8 cellular contexts compared by ENCODE assay signal in genomic region chr14:36320210-36321003, GRCh38. TPM values are rescaled to one million over a fixed set of nuclear protein-coding genes. Genes with fewer than 3 reads are reported as not detected.
DNase-seq lines count a peak whose midpoint lies in the region; TF ChIP-seq lines count a peak whose summit lies in the region.

TSS of gene MBIP (minus strand) at chr14:36320637. CDS start at chr14:36320588, 49 bp downstream.

- H3K27me3 Mint-ChIP-seq in H9 (ENCODE audit: low read depth) = peaks cover 20% of the 10 kb centered on the region

- peak within 1 kb of the TSS; percentile 91 to 94 for H3K4me3 Mint-ChIP-seq in H9

- no CpG with 5 or more reads among the region's 34 CpGs for WGBS in H9 (ENCODE audit: extremely low coverage, insufficient read length, low lambda C conversion rate)
- 2 to 4% (median 2%) methylated on average over 31 to 34 of the region's 34 CpGs for WGBS in stomach, 5 donors

- H3K9me3 Mint-ChIP-seq in H9 = peaks cover 0 to 4% of the 10 kb centered on the region in 2 experiments; a peak in 2 of 5 replicates

- TF ChIP-seq CTCF in H9 (conservative IDR thresholded peaks at IDR 0.05) (no peak), fibroblast of villous mesenchyme (IDR thresholded peaks at IDR 0.05; ENCODE audit: insufficient read depth, low read depth, low read length) (no peak), neural cell (IDR thresholded peaks at IDR 0.05; ENCODE audit: poor library complexity, severe bottlenecking) (no peak), stomach (IDR thresholded peaks at IDR 0.05) (no peak)

- no peak within 1 kb of the TSS for H4K5ac ChIP-seq in H9 (ENCODE audit: insufficient read length, low read depth, low read length)

- H3F3A ChIP-seq in neural cell (ENCODE audit: insufficient read depth, low read length, poor library complexity, severe bottlenecking) = no peaks in the 10 kb centered on the region

- H2BK5ac ChIP-seq in H9 (ENCODE audit: insufficient read length, low read length) = peak within 1 kb of the TSS; percentile 24

- no peak within 1 kb of the TSS for H2BK20ac ChIP-seq in H9 (ENCODE audit: low read depth, low read length, poor library complexity, severe bottlenecking)

- no peaks in the 10 kb centered on the region for H3K36me3 Mint-ChIP-seq in H9 (ENCODE audit: insufficient read depth in 1 of 3, low read depth in 3 of 3)

- no peak within 1 kb of the TSS for H2BK15ac ChIP-seq in H9 (ENCODE audit: low read depth, low read length)

- H3K9ac ChIP-seq in H9 (ENCODE audit: extremely low read depth, insufficient read length, low read length) (peak within 1 kb of the TSS; percentile 94), neural cell (ENCODE audit: low read length) (peak within 1 kb of the TSS; percentile 92)

- no peaks in the 10 kb centered on the region; the same call in 1 of the 2 replicates for H3K36me3 ChIP-seq in MG63
- H3K36me3 ChIP-seq in neural cell (ENCODE audit: insufficient read depth, low read length) = no peaks in the 10 kb centered on the region
- H3K36me3 ChIP-seq in stomach = no peaks in the 10 kb centered on the region

- H3K79me2 ChIP-seq in H9 (ENCODE audit: insufficient read depth, low read length) (peaks cover 6% of the 10 kb centered on the region; the same call in 1 of the 2 replicates), neural cell (replicated peaks; ENCODE audit: insufficient read depth, low read length) (peaks cover 44% of the 10 kb centered on the region)

- H2BK12ac ChIP-seq in H9 (ENCODE audit: insufficient read length, low read depth, low read length) = no peak within 1 kb of the TSS

- no peaks in the 10 kb centered on the region for H3K9me2 ChIP-seq in neural cell (ENCODE audit: insufficient read depth, low read length)

- peaks cover 15 to 29% of the 10 kb centered on the region in 2 experiments for H3K4me1 Mint-ChIP-seq in H9

- peaks cover 3% of the 10 kb centered on the region for H3K23me2 ChIP-seq in H9 (ENCODE audit: insufficient read length, low read depth, low read length, poor library complexity, severe bottlenecking)

- no peak within 1 kb of the TSS for H3K23ac ChIP-seq in H9 (ENCODE audit: insufficient read length, low read depth, low read length)

- H2BK120ac ChIP-seq in H9 (ENCODE audit: low read depth, low read length, poor library complexity, severe bottlenecking) = no peak within 1 kb of the TSS

- DNase-seq in EL (peak; percentile 96), H9 (peak; percentile 95), MG63 (peak; percentile 88), SHP77 treated with DMSO at 0.1 percent for 48 hours (lab: John Stamatoyannopoulos, UW) (peak; percentile 95), fibroblast of villous mesenchyme (ENCODE audit: low read depth) (peak; percentile 98), stomach (peak; percentile 95)
- DNase-seq in activated effector memory CD4-positive, alpha-beta T cell treated with anti-CD3 and anti-CD28 coated beads, Interleukin-2, amount 50 U/mL, for 16 hours = peak; percentile 95

- H3K9me3 ChIP-seq in H9 (ENCODE audit: control insufficient read depth, low read depth, low read length) (no peaks in the 10 kb centered on the region), MG63 (no peaks in the 10 kb centered on the region), neural cell (ENCODE audit: low read length) (no peaks in the 10 kb centered on the region), stomach (no peaks in the 10 kb centered on the region)

- no peak within 1 kb of the TSS for H3K4ac ChIP-seq in H9 (ENCODE audit: low read depth, low read length)

- H3K14ac ChIP-seq in H9 (ENCODE audit: insufficient read depth, low read length) = peak within 1 kb of the TSS; percentile 93

- no peaks in the 10 kb centered on the region for H3K4me1 ChIP-seq in H9 (ENCODE audit: insufficient read depth, low read length)
- peaks cover 4 to 45% (median 24%) of the 10 kb centered on the region in 4 donors for H3K4me1 ChIP-seq in stomach

- H3K18ac ChIP-seq in H9 (ENCODE audit: insufficient read length, low read depth, low read length) = peak within 1 kb of the TSS; percentile 84

- H3K4me3 ChIP-seq in MG63 (peak within 1 kb of the TSS; percentile 81), fibroblast of villous mesenchyme (ENCODE audit: low read depth, low read length) (peak within 1 kb of the TSS; percentile 95), neural cell (ENCODE audit: low read length) (peak within 1 kb of the TSS; percentile 80), stomach (peak within 1 kb of the TSS; percentile 75 to 94 (median 80))

- H2AK5ac ChIP-seq in H9 (ENCODE audit: insufficient read length, low read length) = no peak within 1 kb of the TSS

- peak in 1 of 4 donors; percentile 51 for TF ChIP-seq POLR2A in stomach (IDR thresholded peaks at IDR 0.05)

- no peak within 1 kb of the TSS for H3K56ac ChIP-seq in H9 (ENCODE audit: insufficient read length, low read depth, low read length)

- H3K4me2 ChIP-seq in H9 (ENCODE audit: insufficient read depth, insufficient read length, low read length) (peak within 1 kb of the TSS; percentile 79), neural cell (ENCODE audit: low read length) (peak within 1 kb of the TSS; percentile 69)

- peak; percentile 27 for TF ChIP-seq RAD21 in neural cell (conservative IDR thresholded peaks at IDR 0.05)

- intact Hi-C loops in stomach (cut with DNase I; ENCODE audit: low total_unique reads) = no loop called here

- H2AFZ ChIP-seq in H9 (ENCODE audit: low read length) (peak within 1 kb of the TSS; percentile 96), neural cell (ENCODE audit: low read depth, low read length) (peak within 1 kb of the TSS; percentile 92)

- H4K8ac ChIP-seq in H9 (replicated peaks; ENCODE audit: insufficient read length, low read depth, low read length) = peak within 1 kb of the TSS; percentile 19

- H4K91ac ChIP-seq in H9 (ENCODE audit: insufficient read length, low read depth, low read length) = no peak within 1 kb of the TSS

- H4K20me1 ChIP-seq in H9 (ENCODE audit: control insufficient read depth, insufficient read depth, insufficient read length) = no peaks in the 10 kb centered on the region
- no peaks in the 10 kb centered on the region for H4K20me1 ChIP-seq in neural cell (ENCODE audit: insufficient read depth)

- no peak within 1 kb of the TSS for H3T11ph ChIP-seq in H9 (ENCODE audit: low read length)

- TF ChIP-seq EP300 in neural cell (conservative IDR thresholded peaks at IDR 0.05; ENCODE audit: poor library complexity, severe bottlenecking) (no peak), stomach (IDR thresholded peaks at IDR 0.05) (no peak)

- peak within 1 kb of the TSS; percentile 97 to 98 (median 98) for H3K27ac Mint-ChIP-seq in H9

- H3K27me3 ChIP-seq in H9 (ENCODE audit: insufficient read depth, low read length) (no peaks in the 10 kb centered on the region), MG63 (no peaks in the 10 kb centered on the region), neural cell (ENCODE audit: insufficient read depth, low read depth, low read length) (no peaks in the 10 kb centered on the region), stomach (no peaks in the 10 kb centered on the region)

- no peak within 1 kb of the TSS for H3K27ac ChIP-seq in H9 (ENCODE audit: insufficient read length, low read depth, low read length)
- H3K27ac ChIP-seq in neural cell (ENCODE audit: low read length) = peak within 1 kb of the TSS; percentile 90
- H3K27ac ChIP-seq in stomach = peak within 1 kb of the TSS; percentile 89 to 96 (median 91)

- no peaks in the 10 kb centered on the region for H3K79me1 ChIP-seq in H9 (ENCODE audit: insufficient read depth, low read depth, low read length, poor library complexity, severe bottlenecking)

TF ChIP-seq in neural cell, 6 proteins besides CTCF, POLR2A, EP300 and RAD21:
- TF ChIP-seq EZH2 (IDR thresholded peaks at IDR 0.05; ENCODE audit: borderline replicate concordance, insufficient read depth, low read length, poor library complexity, severe bottlenecking) (no peak), REST (IDR thresholded peaks at IDR 0.05; ENCODE audit: borderline replicate concordance) (peak; percentile 90), MXI1 (conservative IDR thresholded peaks at IDR 0.05; ENCODE audit: poor library complexity, severe bottlenecking) (peak; percentile 61), POLR2AphosphoS5 (IDR thresholded peaks at IDR 0.05) (peak; percentile 89), TAF1 (IDR thresholded peaks at IDR 0.05; ENCODE audit: low read depth) (peak; percentile 80), SMC3 (conservative IDR thresholded peaks at IDR 0.05; ENCODE audit: poor library complexity) (peak; percentile 45)

RNA-seq across cellular contexts. Expression of gene MBIP, which starts in this region (rescaled TPM):
- total RNA-seq in H9 (2021) (29.6 and 31.4 TPM in 2 replicates), fibroblast of villous mesenchyme (13.9 and 18.1 TPM in 2 replicates), stomach (10 to 100 TPM; 13.0 to 42.0 (median 29.5) TPM)
- 4.2 and 24.8 TPM in 2 replicates for total RNA-seq in MG63 (2014; rRNA removed; shearing (Covaris generic); ENCODE audit: low replicate concordance)
- polyA plus RNA-seq in neural cell (52.1 and 72.2 TPM in 2 replicates), stomach (10 to 100 TPM; 50.5 to 57.4 (median 51.1) TPM)
- 48.0 and 51.2 TPM in 2 replicates for polyA minus RNA-seq in neural cell
